22 cellular contexts compared by ENCODE assay signal in genomic region chr6:139648430-139649000, GRCh38.
DNase-seq lines count a peak whose midpoint lies in the region; ATAC-seq, FAIRE-seq and TF ChIP-seq lines count a peak whose summit lies in the region.
"Had no signal": no experiment of that assay in that cellular context is flagged by ENCODE, and none has a peak within 500 bp of the region (broad histone marks: within the 10 kb centered on the region; RNA-seq: fewer than 3 reads in every experiment).

No MANE protein-coding gene starts in this region.

- H3K56ac ChIP-seq in H1 (replicated peaks; ENCODE audit: insufficient read length, low read depth, low read length) = no peak overlapping the region

- TF ChIP-seq EP300 in H1 (IDR thresholded peaks at IDR 0.05; ENCODE audit: borderline replicate concordance in 1 of 2, low read depth in 2 of 2, low read length in 2 of 2) = no peak

- H3K9me3 ChIP-seq in H1 (ENCODE audit: insufficient read depth in 2 of 2, low read depth in 1 of 2, low read length in 1 of 2) = no peaks in the 10 kb centered on the region
- no peaks in the 10 kb centered on the region for H3K9me3 ChIP-seq in smooth muscle cell (replicated peaks; ENCODE audit: low read depth)
- H3K9me3 ChIP-seq: vagina had no signal

- no peak overlapping the region for H4K5ac ChIP-seq in H1 (ENCODE audit: insufficient read length, low read depth, low read length)

- no peaks in the 10 kb centered on the region for H3K23me2 ChIP-seq in H1 (ENCODE audit: low read depth, low read length)

- DNase-seq in HUDEP-2 (lab: John Stamatoyannopoulos, UW; ENCODE audit: unreplicated experiment in 76 of 76) (peak in 74 of 76 experiments; percentile 48 to 96 (median 80)), NOMO-1 treated with dmso at 0.1 percent for 144 hours (lab: John Stamatoyannopoulos, UW; ENCODE audit: unreplicated experiment) (peak; percentile 60), H1 (ENCODE audit: low read depth in 1 of 2, low spot score in 2 of 2) (no peak), pons (ENCODE audit: low spot score) (peak; percentile 38), SW480 (ENCODE audit: low spot score) (no peak), smooth muscle cell (lab: John Stamatoyannopoulos, UW; ENCODE audit: unreplicated experiment) (no peak)
- DNase-seq: activated CD4-positive, CD25-positive, alpha-beta regulatory T cell treated with anti-CD3 and anti-CD28 coated beads, Interleukin-2, amount 50 U/mL, for 72 hours; activated naive CD8-positive, alpha-beta T cell treated with anti-CD3 and anti-CD28 coated beads, Interleukin-2, amount 50 U/mL, for 24 hours; foreskin melanocyte; HCEC 1CT; Karpas-422; left ventricle myocardium inferior; NCI-H1436; posterior cingulate gyrus; SIG-M5; stimulated activated CD8-positive, alpha-beta memory T cell treated with anti-CD3 and anti-CD28 coated beads, Interleukin-4, amount 100 ng/mL, for 48 hours; T-helper 17 cell had no signal

- TF ChIP-seq CTCF in H1 (IDR thresholded peaks at IDR 0.05; ENCODE audit: control extremely low read depth in 1 of 3, insufficient read depth in 1 of 3, low read depth in 1 of 3, low read length in 3 of 3) (no peak), smooth muscle cell (IDR thresholded peaks at IDR 0.05; ENCODE audit: borderline replicate concordance, insufficient read depth, poor library complexity, severe bottlenecking) (no peak)

- no peak for FAIRE-seq in H1 (lab: Jason Lieb, UNC)
- FAIRE-seq: G401.6 had no signal

- no peak overlapping the region for H3K27ac ChIP-seq in H1 (ENCODE audit: low read depth, low read length)
- H3K27ac ChIP-seq in smooth muscle cell (ENCODE audit: low read depth) = no peak overlapping the region
- H3K27ac ChIP-seq: left ventricle myocardium inferior, skin epidermis, vagina had no signal

- H3K79me1 ChIP-seq in H1 (ENCODE audit: low read depth, low read length) = no peaks in the 10 kb centered on the region

- TF ChIP-seq RAD21 in H1 (IDR thresholded peaks at IDR 0.05 in 1 of 2, conservative IDR thresholded peaks at IDR 0.05 in 1 of 2; ENCODE audit: low read depth in 2 of 2, low read length in 2 of 2) = no peak

- H2AK5ac ChIP-seq in H1 (ENCODE audit: low read depth, low read length) = no peak overlapping the region

- ATAC-seq in HG02981 (IDR thresholded peaks at IDR 0.05; ENCODE audit: unreplicated experiment) = no peak
- ATAC-seq: activated naive CD8-positive, alpha-beta T cell treated with anti-CD3 and anti-CD28 coated beads, Interleukin-2, amount 50 U/mL, for 24 hours; activated T-helper 17 cell treated with anti-CD3 and anti-CD28 coated beads, Interleukin-2, amount 50 U/mL, for 72 hours; T-helper 17 cell had no signal

- H3K4me3 ChIP-seq in H1 (ENCODE audit: extremely low read depth in 1 of 4, insufficient read depth in 2 of 4, low read depth in 3 of 4, low read length in 4 of 4) = no peak overlapping the region
- H3K4me3 ChIP-seq in smooth muscle cell = no peak overlapping the region
- H3K4me3 ChIP-seq: left ventricle myocardium inferior, skin epidermis, vagina had no signal

- no peak overlapping the region for H3K23ac ChIP-seq in H1 (ENCODE audit: insufficient read length)

- H3K36me3 ChIP-seq in H1 (ENCODE audit: control insufficient read depth in 2 of 4, insufficient read depth in 4 of 4, low read length in 3 of 4) (no peaks in the 10 kb centered on the region), smooth muscle cell (ENCODE audit: low read depth) (no peaks in the 10 kb centered on the region)
- H3K36me3 ChIP-seq: left ventricle myocardium inferior, vagina had no signal

- no peaks in the 10 kb centered on the region for H3K27me3 ChIP-seq in H1 (replicated peaks in 1 of 4; ENCODE audit: control insufficient read depth in 3 of 4, extremely low read depth in 1 of 4, insufficient read depth in 3 of 4, low read length in 3 of 4)
- H3K27me3 ChIP-seq in smooth muscle cell (ENCODE audit: low read depth) = no peaks in the 10 kb centered on the region
- H3K27me3 ChIP-seq: vagina had no signal

- no peak overlapping the region for H3K9ac ChIP-seq in H1 (replicated peaks in 1 of 4; ENCODE audit: extremely low read depth in 1 of 4, low read depth in 3 of 4, low read length in 3 of 4)
- no peak overlapping the region for H3K9ac ChIP-seq in smooth muscle cell (ENCODE audit: low read depth)

- H2BK12ac ChIP-seq in H1 (ENCODE audit: low read depth, low read length) = no peak overlapping the region

- H3K14ac ChIP-seq in H1 (ENCODE audit: insufficient read length) = no peak overlapping the region

- no peak overlapping the region for H4K91ac ChIP-seq in H1 (replicated peaks; ENCODE audit: insufficient read length, low read length)

- peak overlapping the region; percentile 78; the same call in 1 of the 2 replicates for H2AFZ ChIP-seq in H1 (ENCODE audit: low read length)
- H2AFZ ChIP-seq in smooth muscle cell (ENCODE audit: low read depth) = no peak overlapping the region

- H3K18ac ChIP-seq in H1 (ENCODE audit: extremely low read depth, low read length) = no peak overlapping the region

- CTCF ChIA-PET in H1 (lab: Charles Lee; ENCODE audit: partially characterized antibody) = no interaction called here

- no peak overlapping the region for H2BK20ac ChIP-seq in H1 (ENCODE audit: low read length)

- WGBS in H1 (ENCODE audit: extremely low coverage in 1 of 2, insufficient coverage in 1 of 2, insufficient read length in 1 of 2, insufficient replicate concordance in 2 of 2, low coverage in 1 of 2, low lambda C conversion rate in 2 of 2, missing lambda C conversion rate in 1 of 2), 2 experiments = 88% methylated on average over 7 of the region's 7 CpGs; no CpG with 5 or more reads in 1 of the 2 experiments
- 52% methylated on average over 7 of the region's 7 CpGs for WGBS in smooth muscle cell (ENCODE audit: low lambda C conversion rate)

- POLR2A ChIA-PET in H1 (lab: Charles Lee; ENCODE audit: partially characterized antibody) = interaction anchor here (1.2 kb wide), 1 partner anchor 274 kb away, joined by 4 read pairs; the partner anchor contains the start of gene CITED2

- no peak overlapping the region for H2BK15ac ChIP-seq in H1 (ENCODE audit: low read length)

- H3K79me2 ChIP-seq in H1 (ENCODE audit: control insufficient read depth in 1 of 2, insufficient read depth in 2 of 2, low read length in 2 of 2) (no peaks in the 10 kb centered on the region), smooth muscle cell (ENCODE audit: low read depth) (no peaks in the 10 kb centered on the region)

- no peak overlapping the region for H3K4ac ChIP-seq in H1 (replicated peaks; ENCODE audit: insufficient read length, low read depth, low read length)

- no peak overlapping the region for H2BK5ac ChIP-seq in H1 (ENCODE audit: low read depth, low read length)

- no peak overlapping the region for H4K8ac ChIP-seq in H1 (ENCODE audit: extremely low read depth, insufficient read depth, low read length)

- no peaks in the 10 kb centered on the region for H3F3A ChIP-seq in smooth muscle cell (ENCODE audit: low read depth)

- no peak overlapping the region for H2BK120ac ChIP-seq in H1 (replicated peaks; ENCODE audit: low read depth, low read length)

- TF ChIP-seq POLR2A in H1 (IDR thresholded peaks at IDR 0.05; ENCODE audit: control extremely low read depth in 1 of 2, low read depth in 2 of 2, low read length in 2 of 2) = no peak

- H3K4me2 ChIP-seq in H1 (ENCODE audit: insufficient read depth in 1 of 2, low read depth in 2 of 2, low read length in 2 of 2) = no peak overlapping the region
- H3K4me2 ChIP-seq in smooth muscle cell = no peak overlapping the region

- H3K4me1 ChIP-seq in H1 (replicated peaks in 1 of 4; ENCODE audit: control insufficient read depth in 3 of 4, insufficient read depth in 4 of 4, low read length in 3 of 4) (no peaks in the 10 kb centered on the region; a peak in 1 of 7 replicates), smooth muscle cell (ENCODE audit: low read depth) (peaks cover 5% of the 10 kb centered on the region)
- H3K4me1 ChIP-seq: vagina had no signal

- H4K20me1 ChIP-seq in H1 (replicated peaks in 1 of 2; ENCODE audit: control insufficient read depth in 1 of 2, insufficient read depth in 2 of 2, low read length in 2 of 2) (no peaks in the 10 kb centered on the region), smooth muscle cell (ENCODE audit: low read depth) (no peaks in the 10 kb centered on the region)

TF ChIP-seq in H1, 55 proteins besides CTCF, POLR2A, EP300 and RAD21:
- TF ChIP-seq CTBP2 (IDR thresholded peaks at IDR 0.05; ENCODE audit: borderline replicate concordance, insufficient read depth, insufficient read length, low read length) (no peak), TCF12 (IDR thresholded peaks at IDR 0.05; ENCODE audit: low read depth, low read length) (no peak), YY1 (IDR thresholded peaks at IDR 0.05; ENCODE audit: low read depth, low read length) (no peak), NANOG (IDR thresholded peaks at IDR 0.05; ENCODE audit: insufficient read depth, low read depth, low read length, poor library complexity, severe bottlenecking) (no peak), KDM5A (IDR thresholded peaks at IDR 0.05; ENCODE audit: low read length) (no peak), POU5F1 (IDR thresholded peaks at IDR 0.05; ENCODE audit: low read depth, low read length) (no peak)

Comparison
In these comparisons a context has a peak if more than half of its experiments do, and no peak if none do; other contexts are left out.
1. DNase-seq: peak in HUDEP-2 (74 of 76), NOMO-1 treated with dmso at 0.1 percent for 144 hours (single experiment) and pons (single experiment); none in H1 (0 of 2), SW480 (single experiment) and smooth muscle cell (single experiment).